9 cellular contexts compared by ENCODE assay signal in genomic region chr6:3281669-3282460, GRCh38. TPM values are rescaled to one million over a fixed set of nuclear protein-coding genes. Genes with fewer than 3 reads are reported as not detected.
DNase-seq lines count a peak whose midpoint lies in the region; ATAC-seq and TF ChIP-seq lines count a peak whose summit lies in the region.
"Had no signal": no experiment of that assay in that cellular context is flagged by ENCODE, and none has a peak within 500 bp of the region (broad histone marks: within the 10 kb centered on the region; RNA-seq: fewer than 3 reads in every experiment).

No MANE protein-coding gene starts in this region.

- peaks cover 10% of the 10 kb centered on the region; the same call in 1 of the 2 replicates for H3K36me3 ChIP-seq in HUES48 (ENCODE audit: control insufficient read depth, insufficient read depth, low read length)
- H3K36me3 ChIP-seq in subcutaneous abdominal adipose tissue (ENCODE audit: control insufficient read depth in 5 of 5, insufficient read depth in 5 of 5, low read length in 5 of 5) = peaks cover 0 to 62% (median 26%) of the 10 kb centered on the region in 5 donors
- peaks cover 4% of the 10 kb centered on the region for H3K36me3 ChIP-seq in mucosa of descending colon (ENCODE audit: low read depth)

- peaks cover 15% of the 10 kb centered on the region for H3K4me1 ChIP-seq in HUES48 (ENCODE audit: control insufficient read depth, insufficient read depth, low read length)
- H3K4me1 ChIP-seq in subcutaneous abdominal adipose tissue (ENCODE audit: control insufficient read depth in 5 of 5, insufficient read depth in 5 of 5, low read length in 5 of 5) = peaks cover 15 to 47% (median 35%) of the 10 kb centered on the region in 5 donors
- H3K4me1 ChIP-seq in mucosa of descending colon (ENCODE audit: low read depth) = no peaks in the 10 kb centered on the region

- no peak for TF ChIP-seq CTCF in mucosa of descending colon (IDR thresholded peaks at IDR 0.05)

- no peak for DNase-seq in caudate nucleus (lab: John Stamatoyannopoulos, UW)
- DNase-seq in kidney glomerular epithelial cell (lab: John Stamatoyannopoulos, UW) = peak; percentile 5
- no peak for DNase-seq in mucosa of descending colon
- DNase-seq in amygdala (lab: John Stamatoyannopoulos, UW) = no peak
- no peak for DNase-seq in NCI-H2196 (lab: John Stamatoyannopoulos, UW; ENCODE audit: unreplicated experiment)
- DNase-seq: immature natural killer cell had no signal

- no peak overlapping the region for H3K9ac ChIP-seq in HUES48 (ENCODE audit: low read depth, low read length)
- H3K9ac ChIP-seq in subcutaneous abdominal adipose tissue (ENCODE audit: low read length in 5 of 5) = peak overlapping the region in 1 of 5 donors; percentile 34

- H3K27ac ChIP-seq in HUES48 (ENCODE audit: low read depth, low read length) = peak overlapping the region; percentile 81
- peak overlapping the region; percentile 31 for H3K27ac ChIP-seq in caudate nucleus (ENCODE audit: low read depth, low read length)
- H3K27ac ChIP-seq in subcutaneous abdominal adipose tissue (ENCODE audit: low read depth, low read length) = peak overlapping the region; percentile 84

- ATAC-seq in mucosa of descending colon = no peak
- ATAC-seq in HG03097 (IDR thresholded peaks at IDR 0.05; ENCODE audit: low FRiP score, unreplicated experiment) = no peak

- no peaks in the 10 kb centered on the region for H3K27me3 ChIP-seq in HUES48 (ENCODE audit: control insufficient read depth, insufficient read depth, low read length)
- no peaks in the 10 kb centered on the region for H3K27me3 ChIP-seq in subcutaneous abdominal adipose tissue (ENCODE audit: control insufficient read depth in 5 of 5, insufficient read depth in 4 of 5, low read length in 5 of 5)

- H3K9me3 ChIP-seq in HUES48 (ENCODE audit: control insufficient read depth, insufficient read depth, low read length) (no peaks in the 10 kb centered on the region), subcutaneous abdominal adipose tissue (ENCODE audit: control insufficient read depth in 5 of 5, low read length in 5 of 5) (no peaks in the 10 kb centered on the region), mucosa of descending colon (no peaks in the 10 kb centered on the region)

- H3K4me3 ChIP-seq in HUES48 (ENCODE audit: low read depth, low read length) (no peak overlapping the region), subcutaneous abdominal adipose tissue (ENCODE audit: low read depth in 1 of 5, low read length in 5 of 5) (peak overlapping the region in 2 of 5 donors; percentile 6 to 17), mucosa of descending colon (no peak overlapping the region)

- intact Hi-C loops in mucosa of descending colon (cut with DNase I, micrococcal nuclease) = no loop called here

RNA-seq across cellular contexts. Expression of gene PSMG4, which starts 23.1 kb away (rescaled TPM):
- 10 to 100 TPM; 14.8 to 19.8 (median 16.2) TPM for total RNA-seq in mucosa of descending colon

RNA-seq across cellular contexts. Expression of gene TUBB2B, which starts 54.4 kb away (rescaled TPM):
- total RNA-seq in mucosa of descending colon = 10 to 100 TPM in 1 of 3 donors, 1 to 10 TPM in 1, under 1 TPM in 1; 0.87 to 18.5 (median 3.6) TPM

Comparison
In these comparisons a context has a peak if more than half of its experiments do, and no peak if none do; other contexts are left out.
1. H3K27ac ChIP-seq: peak in every context shown above with its lines; median percentile 84 in subcutaneous abdominal adipose tissue; 81 in HUES48; 31 in caudate nucleus.